ENCODE assay signal across 30 cellular contexts in the genomic region with DNA sequence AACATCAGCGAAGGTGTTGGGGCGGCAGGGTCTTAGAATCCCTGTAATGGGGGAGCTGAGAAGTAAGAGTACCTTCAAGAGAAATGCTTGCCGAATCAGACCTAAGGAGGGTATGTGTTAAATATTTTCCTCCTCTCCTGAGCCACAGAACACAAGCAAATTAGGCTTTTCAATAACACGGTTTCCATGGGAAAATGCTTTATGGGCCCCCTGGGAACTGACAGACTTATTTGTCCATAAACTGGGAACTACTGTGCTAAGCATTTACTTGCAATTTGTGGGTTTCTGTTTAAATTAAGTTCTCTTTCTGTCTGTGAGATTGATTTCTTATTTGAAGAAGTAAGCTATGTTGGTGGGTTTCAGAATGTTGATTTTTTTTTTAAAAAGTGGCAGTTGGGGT. TPM values are rescaled to one million over a fixed set of nuclear protein-coding genes. Genes with fewer than 3 reads are reported as not detected.
DNase-seq lines count a peak whose midpoint lies in the region; ATAC-seq and TF ChIP-seq lines count a peak whose summit lies in the region.
"Had no signal": no experiment of that assay in that cellular context is flagged by ENCODE, and none has a peak within 500 bp of the region (broad histone marks: within the 10 kb centered on the region; RNA-seq: fewer than 3 reads in every experiment).

No MANE protein-coding gene starts in this region.

- peak overlapping the region; percentile 33 for H3K27ac Mint-ChIP-seq in stimulated activated naive CD8-positive, alpha-beta T cell treated with anti-CD3 and anti-CD28 coated beads, Interleukin-15, Interleukin-2, amounts not matched to agents 100 ng/mL and 50 ng/mL, for 24 hours
- peak overlapping the region; percentile 89 for H3K27ac Mint-ChIP-seq in glutamatergic neuron (ENCODE audit: unreplicated experiment)
- no peak overlapping the region for H3K27ac Mint-ChIP-seq in activated CD4-positive, alpha-beta T cell treated with anti-CD3 and anti-CD28 coated beads, Interleukin-2, amount 10 ng/mL, durations not matched to agents 24 days and 14 days
- H3K27ac Mint-ChIP-seq: HFFc6 had no signal

- peak overlapping the region; percentile 10 for H3K4me3 Mint-ChIP-seq in stimulated activated naive CD8-positive, alpha-beta T cell treated with anti-CD3 and anti-CD28 coated beads, Interleukin-15, Interleukin-2, amounts not matched to agents 100 ng/mL and 50 ng/mL, for 24 hours
- peak overlapping the region; percentile 70 for H3K4me3 Mint-ChIP-seq in glutamatergic neuron (ENCODE audit: unreplicated experiment)
- no peak overlapping the region for H3K4me3 Mint-ChIP-seq in activated CD4-positive, alpha-beta T cell treated with anti-CD3 and anti-CD28 coated beads, Interleukin-2, amount 10 ng/mL, durations not matched to agents 24 days and 14 days
- H3K4me3 Mint-ChIP-seq: HFFc6; naive thymus-derived CD8-positive, alpha-beta T cell; T-cell had no signal

- no peaks in the 10 kb centered on the region for H3K9me3 Mint-ChIP-seq in stimulated activated naive CD8-positive, alpha-beta T cell treated with anti-CD3 and anti-CD28 coated beads, Interleukin-15, Interleukin-2, amounts not matched to agents 100 ng/mL and 50 ng/mL, for 24 hours
- H3K9me3 Mint-ChIP-seq in glutamatergic neuron (ENCODE audit: unreplicated experiment) = peaks cover 5% of the 10 kb centered on the region
- no peaks in the 10 kb centered on the region for H3K9me3 Mint-ChIP-seq in activated CD4-positive, alpha-beta T cell treated with anti-CD3 and anti-CD28 coated beads, Interleukin-2, amount 10 ng/mL, durations not matched to agents 24 days and 14 days
- H3K9me3 Mint-ChIP-seq: HFFc6; naive thymus-derived CD8-positive, alpha-beta T cell; T-cell had no signal

- ATAC-seq in stimulated activated naive CD8-positive, alpha-beta T cell treated with anti-CD3 and anti-CD28 coated beads, Interleukin-15, Interleukin-2, amounts not matched to agents 100 U/mL and 50 U/mL, for 24 hours = no peak
- no peak for ATAC-seq in omental fat pad (ENCODE audit: low FRiP score)
- ATAC-seq: naive thymus-derived CD8-positive, alpha-beta T cell; T-cell had no signal

- intact Hi-C loops in activated CD4-positive, alpha-beta T cell treated with anti-CD3 and anti-CD28 coated beads, Interleukin-2, amount 10 ng/mL, durations not matched to agents 24 days and 14 days (cut with micrococcal nuclease) = no loop called here

- H3K27me3 Mint-ChIP-seq in stimulated activated naive CD8-positive, alpha-beta T cell treated with anti-CD3 and anti-CD28 coated beads, Interleukin-15, Interleukin-2, amounts not matched to agents 100 ng/mL and 50 ng/mL, for 24 hours = no peaks in the 10 kb centered on the region
- H3K27me3 Mint-ChIP-seq in glutamatergic neuron (ENCODE audit: unreplicated experiment) = no peaks in the 10 kb centered on the region
- H3K27me3 Mint-ChIP-seq in activated CD4-positive, alpha-beta T cell treated with anti-CD3 and anti-CD28 coated beads, Interleukin-2, amount 10 ng/mL, durations not matched to agents 24 days and 14 days = no peaks in the 10 kb centered on the region
- H3K27me3 Mint-ChIP-seq: naive thymus-derived CD8-positive, alpha-beta T cell; T-cell had no signal

- H3K36me3 Mint-ChIP-seq in stimulated activated naive CD8-positive, alpha-beta T cell treated with anti-CD3 and anti-CD28 coated beads, Interleukin-15, Interleukin-2, amounts not matched to agents 100 ng/mL and 50 ng/mL, for 24 hours (ENCODE audit: low read depth) = peaks cover 74% of the 10 kb centered on the region
- no peaks in the 10 kb centered on the region for H3K36me3 Mint-ChIP-seq in glutamatergic neuron (ENCODE audit: unreplicated experiment)
- peaks cover 52% of the 10 kb centered on the region for H3K36me3 Mint-ChIP-seq in activated CD4-positive, alpha-beta T cell treated with anti-CD3 and anti-CD28 coated beads, Interleukin-2, amount 10 ng/mL, durations not matched to agents 24 days and 14 days (ENCODE audit: low read depth)

- H3K4me1 Mint-ChIP-seq in stimulated activated naive CD8-positive, alpha-beta T cell treated with anti-CD3 and anti-CD28 coated beads, Interleukin-15, Interleukin-2, amounts not matched to agents 100 ng/mL and 50 ng/mL, for 24 hours (ENCODE audit: low read depth) = peaks cover 63% of the 10 kb centered on the region
- peaks cover 66% of the 10 kb centered on the region for H3K4me1 Mint-ChIP-seq in glutamatergic neuron (ENCODE audit: low read depth, unreplicated experiment)
- H3K4me1 Mint-ChIP-seq in activated CD4-positive, alpha-beta T cell treated with anti-CD3 and anti-CD28 coated beads, Interleukin-2, amount 10 ng/mL, durations not matched to agents 24 days and 14 days = peaks cover 49% of the 10 kb centered on the region

- no peak for DNase-seq in stimulated activated naive CD8-positive, alpha-beta T cell treated with anti-CD3 and anti-CD28 coated beads, Interleukin-15, Interleukin-2, amounts not matched to agents 100 U/mL and 50 U/mL, for 24 hours
- DNase-seq in NCI-H69 (lab: John Stamatoyannopoulos, UW) (peak; percentile 4), glutamatergic neuron (no peak), omental fat pad (ENCODE audit: low spot score) (no peak), UCSD-AML1 (lab: John Stamatoyannopoulos, UW; ENCODE audit: unreplicated experiment) (no peak), activated gamma-delta T cell treated with Interleukin-2 at 50 U/mL for 16 hours (no peak)
- DNase-seq in activated CD4-positive, alpha-beta T cell treated with anti-CD3 and anti-CD28 coated beads, Interleukin-2, amount 10 ng/mL, durations not matched to agents 24 days and 14 days = no peak
- DNase-seq: activated CD4-positive, CD25-positive, alpha-beta regulatory T cell treated with anti-CD3 and anti-CD28 coated beads, Interleukin-2, amount 50 U/mL, for 72 hours; activated CD8-positive, alpha-beta memory T cell treated with anti-CD3 and anti-CD28 coated beads for 24 hours; activated gamma-delta T cell; adrenal gland; brain microvascular endothelial cell; dorsolateral prefrontal cortex; HFFc6; left ventricle myocardium inferior; midbrain; naive thymus-derived CD8-positive, alpha-beta T cell; NCI-H1092; NCI-H1694 treated with DMSO at 0.1 percent for 48 hours; NCI-H2171 treated with DMSO at 0.1 percent for 48 hours; NCI-H524; T-cell; transverse colon had no signal

- TF ChIP-seq CTCF in glutamatergic neuron (IDR thresholded peaks at IDR 0.05; ENCODE audit: partially characterized antibody, unreplicated experiment) = no peak
- TF ChIP-seq CTCF in omental fat pad (IDR thresholded peaks at IDR 0.05) = no peak

RNA-seq across cellular contexts. Expression of gene RBM17, which starts 7.0 kb away (rescaled TPM):
- total RNA-seq in glutamatergic neuron (ENCODE audit: unreplicated experiment) (171 TPM), omental fat pad (10 to 100 TPM; 58.2 to 97.9 (median 80.0) TPM)
- 258 and 262 TPM in 2 replicates for total RNA-seq in activated CD4-positive, alpha-beta T cell treated with anti-CD3 and anti-CD28 coated beads, Interleukin-2, amount 10 ng/mL, durations not matched to agents 24 days and 14 days

RNA-seq across cellular contexts. Expression of gene IL2RA, which starts 33.6 kb away (rescaled TPM):
- total RNA-seq in glutamatergic neuron (ENCODE audit: unreplicated experiment) (not detected), omental fat pad (10 to 100 TPM in 1 of 4 donors, 1 to 10 TPM in 2, under 1 TPM in 1; 0.69 to 25.0 (median 7.1) TPM)
- total RNA-seq in activated CD4-positive, alpha-beta T cell treated with anti-CD3 and anti-CD28 coated beads, Interleukin-2, amount 10 ng/mL, durations not matched to agents 24 days and 14 days = 965 and 989 TPM in 2 replicates
- total RNA-seq: cerebellum, glomerular endothelial cell, HFFc6, osteocyte, RPMI7951, SJSA1, skeletal muscle tissue had no signal

Comparison
In these comparisons a context has a peak if more than half of its experiments do, and no peak if none do; other contexts are left out.
1. RNA of gene IL2RA, which starts 33.6 kb away (total RNA-seq): 965 to 989 TPM in activated CD4-positive, alpha-beta T cell treated with anti-CD3 and anti-CD28 coated beads, Interleukin-2, amount 10 ng/mL, durations not matched to agents 24 days and 14 days; 0.69 to 25.0 TPM in omental fat pad and not detected in glutamatergic neuron (single experiment); every median in the first group is over 10 times any median in the second.